8 cellular contexts compared by ENCODE assay signal in the genomic region with DNA sequence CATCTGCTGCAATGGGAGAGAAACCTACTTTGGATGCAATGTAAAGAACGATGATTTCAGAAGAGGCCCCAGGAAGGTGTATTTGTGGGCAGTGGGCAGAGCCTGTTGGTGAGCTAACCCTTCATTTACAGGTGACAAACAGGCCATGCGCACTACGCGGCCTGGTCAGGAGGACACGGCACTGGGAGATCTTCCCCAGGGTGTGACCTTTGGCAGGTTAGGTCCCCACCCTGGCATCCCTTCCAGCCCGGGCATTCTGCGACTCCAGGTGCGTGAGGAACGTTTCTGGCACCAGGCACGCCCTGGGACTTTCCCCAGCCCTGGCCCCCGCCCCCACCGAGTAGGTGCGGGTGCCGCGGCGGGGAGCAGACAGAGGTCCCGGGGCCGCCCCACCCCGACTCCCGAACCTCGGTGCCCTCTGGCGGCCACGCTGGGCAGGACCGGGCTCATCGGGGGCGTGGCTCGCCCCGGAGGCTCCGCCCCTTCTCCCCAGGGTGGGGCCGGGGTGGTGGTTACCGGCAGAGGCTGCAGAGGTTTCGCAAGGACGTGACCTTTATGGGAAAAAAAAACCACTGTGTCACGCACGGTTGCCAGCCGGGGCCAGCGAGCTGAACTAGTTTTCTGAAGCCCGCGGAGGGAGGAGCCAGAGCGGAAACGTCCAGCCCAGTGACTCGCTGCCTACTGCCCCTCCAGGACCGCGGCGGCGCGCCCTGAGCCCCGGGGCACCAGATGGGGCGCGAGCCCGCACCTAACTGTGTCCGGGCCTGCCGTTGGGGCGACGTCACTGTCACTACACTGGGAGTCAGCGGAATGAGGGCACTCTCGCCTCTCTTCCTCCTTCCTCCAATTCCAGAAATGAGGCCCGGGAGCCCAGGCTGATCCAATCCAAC. TPM values are rescaled to one million over a fixed set of nuclear protein-coding genes. Genes with fewer than 3 reads are reported as not detected.
A peak's percentile ranks its signal among the peaks of the same experiment; 100 is the strongest.
DNase-seq lines count a peak whose midpoint lies in the region; ATAC-seq and TF ChIP-seq lines count a peak whose summit lies in the region.

No MANE protein-coding gene starts in this region.

- H3K36me3 ChIP-seq in BLaER1 treated with 17β-estradiol and CSF1 and Interleukin-3, amounts not matched to agents 10 nM and 100 nM, result no peaks in the 10 kb centered on the region
- H3K36me3 ChIP-seq in neural progenitor cell, result no peaks in the 10 kb centered on the region

- peaks cover 5 to 31% (median 26%) of the 10 kb centered on the region in 11 experiments; a peak in 18 of 22 replicates for H3K27me3 ChIP-seq in BLaER1 treated with 17β-estradiol and CSF1 and Interleukin-3, amounts not matched to agents 10 nM and 100 nM
- no peaks in the 10 kb centered on the region for H3K27me3 ChIP-seq in neural progenitor cell

- no peak overlapping the region for H3K27ac Mint-ChIP-seq in neural progenitor cell

- peaks cover 0 to 10% (median 0%) of the 10 kb centered on the region in 11 experiments; a peak in 7 of 22 replicates for H3K9me3 ChIP-seq in BLaER1 treated with 17β-estradiol and CSF1 and Interleukin-3, amounts not matched to agents 10 nM and 100 nM (replicated peaks in 1 of 11)
- H3K9me3 ChIP-seq in neural progenitor cell (ENCODE audit: low read depth), result no peaks in the 10 kb centered on the region

- H3K27ac ChIP-seq in BLaER1 treated with 17β-estradiol and CSF1 and Interleukin-3, amounts not matched to agents 10 nM and 100 nM, result peak overlapping the region; percentile 66 to 88 (median 80)
- H3K27ac ChIP-seq in neural progenitor cell, result no peak overlapping the region

- peaks cover 13 to 38% (median 27%) of the 10 kb centered on the region in 10 experiments for H3K4me1 ChIP-seq in BLaER1 treated with 17β-estradiol and CSF1 and Interleukin-3, amounts not matched to agents 10 nM and 100 nM
- peaks cover 8% of the 10 kb centered on the region for H3K4me1 ChIP-seq in neural progenitor cell

- TF ChIP-seq CTCF in fibroblast of the aortic adventitia (IDR thresholded peaks at IDR 0.05; ENCODE audit: insufficient read depth, low read length) (peak; percentile 47), neural progenitor cell (IDR thresholded peaks at IDR 0.05) (peak; percentile 59)

- H2AFZ ChIP-seq in neural progenitor cell (replicated peaks), result peak overlapping the region; percentile 45

- H3K9me3 Mint-ChIP-seq in neural progenitor cell, result peaks cover 26% of the 10 kb centered on the region

- peak overlapping the region; percentile 50 for H3K4me3 Mint-ChIP-seq in neural progenitor cell

- peak overlapping the region; percentile 41 to 82 (median 71) for H3K4me2 ChIP-seq in BLaER1 treated with 17β-estradiol and CSF1 and Interleukin-3, amounts not matched to agents 10 nM and 100 nM
- peak overlapping the region; percentile 70 for H3K4me2 ChIP-seq in neural progenitor cell

- no peaks in the 10 kb centered on the region for H3K79me2 ChIP-seq in neural progenitor cell (ENCODE audit: low read depth)

- H3K4me1 Mint-ChIP-seq in neural progenitor cell, result peaks cover 17% of the 10 kb centered on the region

- no peaks in the 10 kb centered on the region for H3K36me3 Mint-ChIP-seq in neural progenitor cell

- DNase-seq in OCI-M2 (lab: John Stamatoyannopoulos, UW; ENCODE audit: unreplicated experiment) (peak; percentile 16), fibroblast of the aortic adventitia (ENCODE audit: low read depth) (peak; percentile 82), neural progenitor cell (ENCODE audit: low spot score) (peak; percentile 66), stromal cell of bone marrow (ENCODE audit: low read depth) (peak; percentile 76)
- DNase-seq in activated T-helper 1 cell treated with anti-CD3 and anti-CD28 coated beads, Interleukin-2, amount 50 U/mL, for 16 hours (ENCODE audit: low read depth in 1 of 2, low spot score in 1 of 2), result peak; percentile 52 to 82

- ATAC-seq in GM19035 (IDR thresholded peaks at IDR 0.05; ENCODE audit: unreplicated experiment) (peak; percentile 80), HG03342 (IDR thresholded peaks at IDR 0.05; ENCODE audit: unreplicated experiment) (peak; percentile 72)

- peaks cover 4% of the 10 kb centered on the region for H3F3A ChIP-seq in neural progenitor cell (ENCODE audit: low read depth)

- peak overlapping the region; percentile 46 to 77 (median 70) for H3K9ac ChIP-seq in BLaER1 treated with 17β-estradiol and CSF1 and Interleukin-3, amounts not matched to agents 10 nM and 100 nM
- no peak overlapping the region for H3K9ac ChIP-seq in neural progenitor cell

- H4K20me1 ChIP-seq in BLaER1 treated with 17β-estradiol and CSF1 and Interleukin-3, amounts not matched to agents 10 nM and 100 nM, result no peaks in the 10 kb centered on the region
- H4K20me1 ChIP-seq in neural progenitor cell (ENCODE audit: low read depth), result no peaks in the 10 kb centered on the region

- H3K27me3 Mint-ChIP-seq in neural progenitor cell (ENCODE audit: insufficient read depth, low read depth), result peaks cover 3% of the 10 kb centered on the region

- H3K4me3 ChIP-seq in BLaER1 treated with 17β-estradiol and CSF1 and Interleukin-3, amounts not matched to agents 10 nM and 100 nM, result peak overlapping the region in 8 of 10 experiments; percentile 16 to 51 (median 32); a peak in 13 of 20 replicates
- peak overlapping the region; percentile 44 for H3K4me3 ChIP-seq in fibroblast of the aortic adventitia (ENCODE audit: low read depth, low read length)
- H3K4me3 ChIP-seq in neural progenitor cell, result peak overlapping the region; percentile 47

RNA-seq across cellular contexts. Expression of a gene that starts 5.0 kb away (rescaled TPM):
- total RNA-seq in fibroblast of the aortic adventitia (ENCODE audit: low replicate concordance) (not detected in 2 replicates), neural progenitor cell (ENCODE audit: low replicate concordance) (not detected in 2 replicates)

Comparison
In these comparisons a context has a peak if more than half of its experiments do, and no peak if none do; other contexts are left out.
1. DNase-seq: peak in every context shown above with its lines; median percentile 82 in fibroblast of the aortic adventitia; 76 in stromal cell of bone marrow; 67 in activated T-helper 1 cell treated with anti-CD3 and anti-CD28 coated beads, Interleukin-2, amount 50 U/mL, for 16 hours; 66 in neural progenitor cell; 16 in OCI-M2.